Comparison of ENCODE assay signal across 8 cellular contexts in genomic region chr9:132214027-132214622, GRCh38. TPM values are rescaled to one million over a fixed set of nuclear protein-coding genes. Genes with fewer than 3 reads are reported as not detected.
DNase-seq lines count a peak whose midpoint lies in the region; TF ChIP-seq lines count a peak whose summit lies in the region.

No MANE protein-coding gene starts in this region.

- peak overlapping the region; percentile 39 for H3K4me3 Mint-ChIP-seq in nephron progenitor cell

- H3K36me3 Mint-ChIP-seq in nephron progenitor cell (ENCODE audit: low read depth), result no peaks in the 10 kb centered on the region

- peaks cover 24% of the 10 kb centered on the region for H3K27me3 Mint-ChIP-seq in nephron progenitor cell (ENCODE audit: low read depth, poor library complexity)

- no peak overlapping the region for H3K27ac Mint-ChIP-seq in nephron progenitor cell

- H3K9me3 Mint-ChIP-seq in nephron progenitor cell, result no peaks in the 10 kb centered on the region

- in situ Hi-C loops in G401 (cut with HindIII; ENCODE audit: low sequenced_read_pairs), result no loop called here

- no peak for TF ChIP-seq CTCF in nephron progenitor cell (IDR thresholded peaks at IDR 0.05)

- peaks cover 20% of the 10 kb centered on the region for H3K4me1 Mint-ChIP-seq in nephron progenitor cell

- DNase-seq in G401 (ENCODE audit: low spot score), result peak; percentile 97
- peak; percentile 90 for DNase-seq in NCI-H524 treated with DMSO at 0.1 percent for 48 hours (lab: John Stamatoyannopoulos, UW)
- DNase-seq in fibroblast of gingiva (ENCODE audit: low read depth), result peak; percentile 15
- peak; percentile 58 for DNase-seq in nephron progenitor cell
- no peak for DNase-seq in NCI-H526 treated with DMSO at 0.1 percent for 48 hours (lab: John Stamatoyannopoulos, UW)
- no peak for DNase-seq in stimulated activated CD4-positive, alpha-beta T cell treated with anti-CD3 and anti-CD28 coated beads, Interleukin-2, amount 100 ng/mL, for 24 hours
- no peak for DNase-seq in cortex of kidney (lab: John Stamatoyannopoulos, UW)
- no peak for DNase-seq in SIG-M5 (lab: John Stamatoyannopoulos, UW)

RNA-seq across cellular contexts. Expression of gene NTNG2, which starts 52.3 kb away (rescaled TPM):
- total RNA-seq in G401 (2014; rRNA removed; shearing (Covaris generic)), result 0.14 and 0.37 TPM in 2 replicates

Comparison
In these comparisons a context has a peak if more than half of its experiments do, and no peak if none do; other contexts are left out.
1. DNase-seq: peak in G401 (single experiment), NCI-H524 treated with DMSO at 0.1 percent for 48 hours (single experiment), fibroblast of gingiva (single experiment) and nephron progenitor cell (single experiment); none in NCI-H526 treated with DMSO at 0.1 percent for 48 hours (single experiment), stimulated activated CD4-positive, alpha-beta T cell treated with anti-CD3 and anti-CD28 coated beads, Interleukin-2, amount 100 ng/mL, for 24 hours (0 of 2), cortex of kidney (single experiment) and SIG-M5 (single experiment).